Comparison of ENCODE assay signal across 25 cellular contexts in genomic region chr2:217444509-217444908, GRCh38.
A peak's percentile ranks its signal among the peaks of the same experiment; 100 is the strongest.
DNase-seq lines count a peak whose midpoint lies in the region; ATAC-seq, FAIRE-seq and TF ChIP-seq lines count a peak whose summit lies in the region.
"Had no signal": no experiment of that assay in that cellular context is flagged by ENCODE, and none has a peak within 500 bp of the region (broad histone marks: within the 10 kb centered on the region; RNA-seq: fewer than 3 reads in every experiment).

No MANE protein-coding gene starts in this region.

- H3K4me1 ChIP-seq in GM12878 (ENCODE audit: control insufficient read depth, insufficient read depth, low read length) (peaks cover 12% of the 10 kb centered on the region), esophagus muscularis mucosa (peaks cover 4 to 13% (median 11%) of the 10 kb centered on the region in 4 donors)
- H3K4me1 ChIP-seq: BE2C, BLaER1 had no signal

- FAIRE-seq in GM12878 (lab: Jason Lieb, UNC) = peak; percentile 7
- FAIRE-seq: A204.1, G401.6 had no signal

- intact Hi-C loops in GM12878 (cut with micrococcal nuclease; ENCODE audit: unreplicated experiment) = loop anchor here (2.0 to 10.0 kb wide), 2 partner anchors 222 to 360 kb away; no protein-coding TSS in a partner anchor
- intact Hi-C loops in esophagus muscularis mucosa (cut with DNase I) = no loop called here

- no peaks in the 10 kb centered on the region; the same call in 2 of the 3 replicates for H3K9me3 ChIP-seq in GM12878 (replicated peaks; ENCODE audit: control insufficient read depth, insufficient read depth, low read length)
- no peaks in the 10 kb centered on the region for H3K9me3 ChIP-seq in esophagus muscularis mucosa
- H3K9me3 ChIP-seq: BE2C, BLaER1 had no signal

- H3K4me3 ChIP-seq in GM12878 (no peak overlapping the region), esophagus muscularis mucosa (no peak overlapping the region)
- H3K4me3 ChIP-seq: BLaER1 had no signal

- no peaks in the 10 kb centered on the region for H3K27me3 Mint-ChIP-seq in nephron (ENCODE audit: low read depth)
- peaks cover 6 to 19% of the 10 kb centered on the region in 2 donors for H3K27me3 Mint-ChIP-seq in stimulated activated naive B cell treated with anti-CD40 and anti-IgM and Interleukin-4, amounts not matched to agents 10 μg/mL and 1 μg/mL and 100 μg/mL, for 72 hours
- H3K27me3 Mint-ChIP-seq: CD4-positive, CD25-positive, alpha-beta regulatory T cell had no signal

- H4K20me1 ChIP-seq in GM12878 (ENCODE audit: control insufficient read depth, insufficient read depth) = no peaks in the 10 kb centered on the region
- H4K20me1 ChIP-seq: BLaER1 had no signal

- peak overlapping the region; percentile 40 to 71 (median 58) for H3K27ac Mint-ChIP-seq in nephron
- H3K27ac Mint-ChIP-seq in stimulated activated naive B cell treated with anti-CD40 and anti-IgM and Interleukin-4, amounts not matched to agents 10 μg/mL and 1 μg/mL and 100 μg/mL, for 72 hours = no peak overlapping the region
- H3K27ac Mint-ChIP-seq: CD14-positive monocyte; CD4-positive, CD25-positive, alpha-beta regulatory T cell had no signal

- H3K27me3 ChIP-seq in GM12878 (replicated peaks in 1 of 2; ENCODE audit: control insufficient read depth in 2 of 2, insufficient read depth in 2 of 2, low read length in 1 of 2) = no peaks in the 10 kb centered on the region
- no peaks in the 10 kb centered on the region for H3K27me3 ChIP-seq in esophagus muscularis mucosa
- H3K27me3 ChIP-seq: BE2C, BLaER1 had no signal

- in situ Hi-C loops in GM12878 (cut with MboI) = no loop called here

- no peak for DNase-seq in GM12878 (ENCODE audit: low read depth, low spot score)
- DNase-seq in esophagus muscularis mucosa (ENCODE audit: extremely low spot score) = peak; percentile 70
- no peak for DNase-seq in stimulated activated naive B cell treated with anti-CD40 and anti-IgM and Interleukin-4, amounts not matched to agents 10 μg/mL and 1 μg/mL and 100 μg/mL, for 72 hours
- no peak for DNase-seq in HK-2 (ENCODE audit: unreplicated experiment)
- DNase-seq in DMS53 treated with DMSO at 0.1 percent for 48 hours (lab: John Stamatoyannopoulos, UW; ENCODE audit: unreplicated experiment) = no peak
- no peak for DNase-seq in SIG-M5 treated with dmso at 0.1 percent for 504 hours (lab: John Stamatoyannopoulos, UW; ENCODE audit: unreplicated experiment)
- DNase-seq: 8988T; ACHN; BE2C; C1 segment of cervical spinal cord; CD4-positive, alpha-beta memory T cell; CD4-positive, CD25-positive, alpha-beta regulatory T cell; CD8-positive, alpha-beta memory T cell; COR-L47; DMS 273 treated with DMSO at 0.1 percent for 48 hours; DMS153; DMS53; DMS79 treated with DMSO at 0.1 percent for 48 hours; GF-D8 had no signal

- peaks cover 43% of the 10 kb centered on the region for H3K4me1 Mint-ChIP-seq in nephron
- H3K4me1 Mint-ChIP-seq in stimulated activated naive B cell treated with anti-CD40 and anti-IgM and Interleukin-4, amounts not matched to agents 10 μg/mL and 1 μg/mL and 100 μg/mL, for 72 hours = peaks cover 8 to 15% of the 10 kb centered on the region in 2 donors
- H3K4me1 Mint-ChIP-seq: CD4-positive, alpha-beta memory T cell; CD8-positive, alpha-beta memory T cell had no signal

- no peaks in the 10 kb centered on the region for H3K79me2 ChIP-seq in GM12878 (ENCODE audit: control insufficient read depth, insufficient read depth, low read length)

- no peak for TF ChIP-seq POLR2A in GM12878 (IDR thresholded peaks at IDR 0.05; ENCODE audit: low read depth, low read length)
- TF ChIP-seq POLR2A in esophagus muscularis mucosa (IDR thresholded peaks at IDR 0.05; ENCODE audit: low read depth) = no peak

- RAD21 ChIA-PET in GM12878 (lab: Charles Lee; ENCODE audit: unreplicated experiment) = no interaction called here

- H3K9ac ChIP-seq in GM12878 (ENCODE audit: control insufficient read depth, insufficient read depth, low read length) = no peak overlapping the region
- H3K9ac ChIP-seq: BLaER1 had no signal

- CTCF ChIA-PET in GM12878 (lab: Yijun Ruan, JAX) = interaction anchor here (1.2 kb wide), 1 partner anchor 20 kb away, joined by 3 read pairs; no protein-coding TSS in a partner anchor

- no peak overlapping the region for H3K4me3 Mint-ChIP-seq in nephron
- no peak overlapping the region for H3K4me3 Mint-ChIP-seq in stimulated activated naive B cell treated with anti-CD40 and anti-IgM and Interleukin-4, amounts not matched to agents 10 μg/mL and 1 μg/mL and 100 μg/mL, for 72 hours
- H3K4me3 Mint-ChIP-seq: CD14-positive monocyte; CD4-positive, alpha-beta memory T cell; CD4-positive, CD25-positive, alpha-beta regulatory T cell; CD8-positive, alpha-beta memory T cell had no signal

- no peak for ATAC-seq in GM12878
- ATAC-seq in stimulated activated naive B cell treated with anti-CD40 and anti-IgM and Interleukin-4, amounts not matched to agents 10 μg/mL and 1 μg/mL and 100 μg/mL, for 72 hours (replicated peaks) = peak; percentile 69 to 70
- no peak for ATAC-seq in GM18511 (IDR thresholded peaks at IDR 0.05; ENCODE audit: unreplicated experiment)

- H3K4me2 ChIP-seq in GM12878 (ENCODE audit: control insufficient read depth, insufficient read depth) = no peak overlapping the region
- H3K4me2 ChIP-seq: BLaER1 had no signal

- SMC1A ChIA-PET in GM12878 (lab: Charles Lee; ENCODE audit: uncharacterized antibody, unreplicated experiment) = no interaction called here

- POLR2A ChIA-PET in GM12878 (lab: Charles Lee) = no interaction called here

- no peak for TF ChIP-seq RAD21 in GM12878 (IDR thresholded peaks at IDR 0.05; ENCODE audit: insufficient read depth, low read depth, low read length)

- H3K9me3 Mint-ChIP-seq in nephron = no peaks in the 10 kb centered on the region
- peaks cover 2 to 3% of the 10 kb centered on the region in 2 donors for H3K9me3 Mint-ChIP-seq in stimulated activated naive B cell treated with anti-CD40 and anti-IgM and Interleukin-4, amounts not matched to agents 10 μg/mL and 1 μg/mL and 100 μg/mL, for 72 hours

- no peaks in the 10 kb centered on the region for H3K36me3 Mint-ChIP-seq in nephron (ENCODE audit: low read depth)
- H3K36me3 Mint-ChIP-seq in stimulated activated naive B cell treated with anti-CD40 and anti-IgM and Interleukin-4, amounts not matched to agents 10 μg/mL and 1 μg/mL and 100 μg/mL, for 72 hours = no peaks in the 10 kb centered on the region
- H3K36me3 Mint-ChIP-seq: CD14-positive monocyte; CD4-positive, CD25-positive, alpha-beta regulatory T cell had no signal

- no peak overlapping the region for H2AFZ ChIP-seq in GM12878 (ENCODE audit: control insufficient read depth, low read depth, low read length)

- no peak for TF ChIP-seq EP300 in GM12878 (IDR thresholded peaks at IDR 0.05; ENCODE audit: borderline replicate concordance in 1 of 2, control insufficient read depth in 1 of 2, low read depth in 2 of 2, low read length in 2 of 2)
- TF ChIP-seq EP300 in esophagus muscularis mucosa (IDR thresholded peaks at IDR 0.05) = no peak

- BruUV-seq in GM12878 (replicated peaks; lab: Mats Ljungman, UMichigan) = no TSS peak

- H3K36me3 ChIP-seq in GM12878 (ENCODE audit: control insufficient read depth in 2 of 2, insufficient read depth in 2 of 2, low read length in 1 of 2) = no peaks in the 10 kb centered on the region
- H3K36me3 ChIP-seq in esophagus muscularis mucosa = no peaks in the 10 kb centered on the region
- H3K36me3 ChIP-seq: BE2C, BLaER1 had no signal

- H3K27ac ChIP-seq in GM12878 (ENCODE audit: control insufficient read depth, insufficient read depth) = no peak overlapping the region
- no peak overlapping the region for H3K27ac ChIP-seq in esophagus muscularis mucosa (replicated peaks in 1 of 4)
- H3K27ac ChIP-seq: BLaER1 had no signal

- TF ChIP-seq CTCF in GM12878 (IDR thresholded peaks at IDR 0.05 in 2 of 3, conservative IDR thresholded peaks at IDR 0.05 in 1 of 3; ENCODE audit: control insufficient read depth in 2 of 3, extremely low read depth in 1 of 3, insufficient read depth in 1 of 3, low read depth in 3 of 3, low read length in 3 of 3) (no peak), esophagus muscularis mucosa (IDR thresholded peaks at IDR 0.05) (no peak), nephron (IDR thresholded peaks at IDR 0.05; ENCODE audit: unreplicated experiment in 3 of 3) (no peak)

TF ChIP-seq in GM12878, 131 proteins besides CTCF, POLR2A, EP300 and RAD21 (continues in another document):
- TF ChIP-seq SP1 (IDR thresholded peaks at IDR 0.05; ENCODE audit: low read depth, low read length) = no peak
- no peak for TF ChIP-seq CEBPB (IDR thresholded peaks at IDR 0.05; ENCODE audit: borderline replicate concordance in 1 of 2, low read depth in 2 of 2, low read length in 2 of 2)
- TF ChIP-seq ATF7 (IDR thresholded peaks at IDR 0.05; ENCODE audit: low read depth) = no peak
- no peak for TF ChIP-seq ZNF592 (IDR thresholded peaks at IDR 0.05)
- TF ChIP-seq MEF2A (IDR thresholded peaks at IDR 0.05; ENCODE audit: insufficient read depth, low read depth, low read length) = no peak
- TF ChIP-seq CHD2 (IDR thresholded peaks at IDR 0.05; ENCODE audit: borderline replicate concordance, low read depth, low read length) = no peak
- TF ChIP-seq ESRRA (IDR thresholded peaks at IDR 0.05; ENCODE audit: low read length) = no peak

Comparison
In these comparisons a context has a peak if more than half of its experiments do, and no peak if none do; other contexts are left out.
1. ATAC-seq: peak in stimulated activated naive B cell treated with anti-CD40 and anti-IgM and Interleukin-4, amounts not matched to agents 10 μg/mL and 1 μg/mL and 100 μg/mL, for 72 hours (2 of 2); none in GM12878 (single experiment) and GM18511 (single experiment).